In genomic region chr21:35227774-35228173, GRCh38 we compare ENCODE assay signal across 9 cellular contexts.
DNase-seq lines count a peak whose midpoint lies in the region; ATAC-seq, FAIRE-seq and TF ChIP-seq lines count a peak whose summit lies in the region.
"Had no signal": no experiment of that assay in that cellular context is flagged by ENCODE, and none has a peak within 500 bp of the region (broad histone marks: within the 10 kb centered on the region; RNA-seq: fewer than 3 reads in every experiment).

No MANE protein-coding gene starts in this region.

- peak overlapping the region; percentile 24 for H3K4me3 ChIP-seq in MM.1S (ENCODE audit: low read length)

- no peak overlapping the region for H3K4me3 Mint-ChIP-seq in activated CD8-positive, alpha-beta T cell treated with anti-CD3 and anti-CD28 coated beads, Interleukin-2, amount 10 ng/mL, durations not matched to agents 7 days and 5 days

- H3K79me2 ChIP-seq in MM.1S (ENCODE audit: low read length) = no peaks in the 10 kb centered on the region

- intact Hi-C loops in Right ventricle myocardium superior (cut with DNase I) = no loop called here

- peaks cover 58% of the 10 kb centered on the region for H3K4me1 ChIP-seq in MM.1S (ENCODE audit: low read length)

- peaks cover 69% of the 10 kb centered on the region for H3K27me3 ChIP-seq in MM.1S (replicated peaks; ENCODE audit: insufficient read depth, low read length)

- H3K9me3 Mint-ChIP-seq in activated CD8-positive, alpha-beta T cell treated with anti-CD3 and anti-CD28 coated beads, Interleukin-2, amount 10 ng/mL, durations not matched to agents 7 days and 5 days (ENCODE audit: insufficient read depth) = no peaks in the 10 kb centered on the region

- TF ChIP-seq POLR2A in GM12892 (IDR thresholded peaks at IDR 0.05; ENCODE audit: low read depth, low read length) = no peak

- H3K9me3 ChIP-seq in MM.1S (replicated peaks; ENCODE audit: insufficient read depth, low read length) = no peaks in the 10 kb centered on the region

- DNase-seq in DMS53 treated with DMSO at 0.1 percent for 48 hours (lab: John Stamatoyannopoulos, UW; ENCODE audit: unreplicated experiment) (peak; percentile 91), MM.1S (peak; percentile 94), Right ventricle myocardium superior (no peak), GM12892 (ENCODE audit: insufficient read length) (no peak), CD1c-positive myeloid dendritic cell (ENCODE audit: extremely low spot score) (no peak), HK-2 (ENCODE audit: unreplicated experiment) (no peak)
- DNase-seq in activated CD8-positive, alpha-beta T cell treated with anti-CD3 and anti-CD28 coated beads, Interleukin-2, amount 10 ng/mL, durations not matched to agents 7 days and 5 days = no peak
- DNase-seq: activated CD8-positive, alpha-beta memory T cell treated with anti-CD3 and anti-CD28 coated beads, Interleukin-2, amount 50 U/mL, for 48 hours had no signal

- H3K9ac ChIP-seq in MM.1S (ENCODE audit: low read length) = peak overlapping the region; percentile 35

- H4K20me1 ChIP-seq in MM.1S (ENCODE audit: insufficient read depth, low read length) = peaks cover 14% of the 10 kb centered on the region

- no peaks in the 10 kb centered on the region for H3K36me3 Mint-ChIP-seq in activated CD8-positive, alpha-beta T cell treated with anti-CD3 and anti-CD28 coated beads, Interleukin-2, amount 10 ng/mL, durations not matched to agents 7 days and 5 days (ENCODE audit: low read depth)

- CTCF ChIA-PET in activated CD8-positive, alpha-beta T cell treated with anti-CD3 and anti-CD28 coated beads, Interleukin-2, amount 10 ng/mL, durations not matched to agents 7 days and 5 days (lab: Charles Lee) = interaction anchor here (1.5 kb wide), 1 partner anchor 338 kb away, joined by 4 read pairs; no protein-coding TSS in a partner anchor

- POLR2A ChIA-PET in activated CD8-positive, alpha-beta T cell treated with anti-CD3 and anti-CD28 coated beads, Interleukin-2, amount 10 ng/mL, durations not matched to agents 7 days and 5 days (lab: Charles Lee) = interaction anchor here (1.3 kb wide), 1 partner anchor 340 kb away, joined by 4 read pairs; no protein-coding TSS in a partner anchor

- H3K36me3 ChIP-seq in MM.1S (replicated peaks; ENCODE audit: insufficient read depth, low read length) = no peaks in the 10 kb centered on the region

- H3F3A ChIP-seq in MM.1S (ENCODE audit: insufficient read depth, low read length) = peaks cover 38% of the 10 kb centered on the region

- no peaks in the 10 kb centered on the region for H3K9me2 ChIP-seq in MM.1S (replicated peaks; ENCODE audit: insufficient read depth, low read length)

- peaks cover 30% of the 10 kb centered on the region for H3K27me3 Mint-ChIP-seq in activated CD8-positive, alpha-beta T cell treated with anti-CD3 and anti-CD28 coated beads, Interleukin-2, amount 10 ng/mL, durations not matched to agents 7 days and 5 days (ENCODE audit: low read depth)

- peaks cover 45% of the 10 kb centered on the region for H3K4me1 Mint-ChIP-seq in activated CD8-positive, alpha-beta T cell treated with anti-CD3 and anti-CD28 coated beads, Interleukin-2, amount 10 ng/mL, durations not matched to agents 7 days and 5 days (ENCODE audit: low read depth)

- peak overlapping the region; percentile 65 for H3K27ac Mint-ChIP-seq in activated CD8-positive, alpha-beta T cell treated with anti-CD3 and anti-CD28 coated beads, Interleukin-2, amount 10 ng/mL, durations not matched to agents 7 days and 5 days

- peak overlapping the region; percentile 83 for H3K27ac ChIP-seq in MM.1S (ENCODE audit: low read length)

- no peak for FAIRE-seq in GM12892 (lab: Jason Lieb, UNC)

- ATAC-seq in GM21367 (IDR thresholded peaks at IDR 0.05; ENCODE audit: unreplicated experiment) = peak; percentile 29
- ATAC-seq in activated CD8-positive, alpha-beta T cell treated with anti-CD3 and anti-CD28 coated beads, Interleukin-2, amount 10 ng/mL, durations not matched to agents 7 days and 5 days = no peak
- no peak for ATAC-seq in Right ventricle myocardium superior (ENCODE audit: poor library complexity)

- H3K4me2 ChIP-seq in MM.1S (ENCODE audit: low read depth, low read length) = peak overlapping the region; percentile 65

- no peak overlapping the region for H2AFZ ChIP-seq in MM.1S (ENCODE audit: low read length)

- TF ChIP-seq CTCF in MM.1S (IDR thresholded peaks at IDR 0.05; ENCODE audit: low read length) = no peak

Comparison
In these comparisons a context has a peak if more than half of its experiments do, and no peak if none do; other contexts are left out.
1. DNase-seq: peak in DMS53 treated with DMSO at 0.1 percent for 48 hours (single experiment) and MM.1S (single experiment); none in activated CD8-positive, alpha-beta T cell treated with anti-CD3 and anti-CD28 coated beads, Interleukin-2, amount 10 ng/mL, durations not matched to agents 7 days and 5 days (single experiment), Right ventricle myocardium superior (single experiment), GM12892 (single experiment), CD1c-positive myeloid dendritic cell (single experiment) and HK-2 (single experiment).